In the genomic region with DNA sequence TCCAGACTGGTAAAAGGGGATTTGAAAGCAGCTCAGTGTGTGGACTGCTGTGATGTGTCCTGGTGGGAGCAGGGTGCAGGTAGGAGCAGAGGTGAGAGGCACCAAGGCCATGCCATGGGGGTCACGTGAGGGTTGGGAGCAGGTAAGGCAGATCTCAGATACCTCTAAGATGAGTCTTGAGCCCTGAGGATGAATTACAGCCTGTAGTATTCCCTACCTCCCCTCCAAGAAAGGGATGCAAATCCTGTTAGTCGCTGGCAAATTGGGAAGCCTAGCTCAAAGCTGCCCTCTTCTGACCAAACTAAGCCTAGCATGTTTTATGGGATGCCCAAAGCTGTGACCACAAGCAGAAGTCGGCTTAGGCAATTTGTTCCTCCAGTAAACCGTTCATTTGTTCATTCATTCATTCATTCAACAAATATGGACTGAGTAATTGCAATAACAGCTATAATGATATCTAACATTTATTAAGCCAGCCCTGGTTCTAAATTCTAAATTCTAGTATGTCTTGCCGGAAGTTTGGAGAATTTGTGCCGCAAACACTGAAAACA, we compare ENCODE assay signal across 8 cellular contexts. TPM values are rescaled to one million over a fixed set of nuclear protein-coding genes. Genes with fewer than 3 reads are reported as not detected.
DNase-seq lines count a peak whose midpoint lies in the region; ATAC-seq and TF ChIP-seq lines count a peak whose summit lies in the region.

No MANE protein-coding gene starts in this region.

- H3K4me1 ChIP-seq in PC-3 (ENCODE audit: insufficient read depth, low read length) = peaks cover 7% of the 10 kb centered on the region; the same call in 1 of the 2 replicates
- peaks cover 16 to 19% of the 10 kb centered on the region in 2 experiments for H3K4me1 ChIP-seq in neutrophil (ENCODE audit: control insufficient read depth in 1 of 2, insufficient read depth in 1 of 2, low read depth in 1 of 2, low read length in 1 of 2)

- no peak overlapping the region for H3K9ac ChIP-seq in PC-3 (ENCODE audit: low read length)

- H3K4me2 ChIP-seq in PC-3 (ENCODE audit: low read length) = no peak overlapping the region

- H3K27me3 ChIP-seq in PC-3 (ENCODE audit: low read length) = no peaks in the 10 kb centered on the region; the same call in 1 of the 2 replicates
- H3K27me3 ChIP-seq in neutrophil = peaks cover 29% of the 10 kb centered on the region

- H3K36me3 ChIP-seq in PC-3 (ENCODE audit: low read depth, low read length) (no peaks in the 10 kb centered on the region), neutrophil (no peaks in the 10 kb centered on the region)

- H3K27ac ChIP-seq in PC-3 (ENCODE audit: low read length) (no peak overlapping the region), neutrophil (peak overlapping the region; percentile 3)

- TF ChIP-seq CTCF in PC-3 (conservative IDR thresholded peaks at IDR 0.05; ENCODE audit: low read depth, low read length) (peak; percentile 76), foreskin fibroblast (IDR thresholded peaks at IDR 0.05; ENCODE audit: low read depth, low read length) (peak; percentile 51), neutrophil (IDR thresholded peaks at IDR 0.05) (peak; percentile 94)

- peaks cover 0 to 1% (median 0%) of the 10 kb centered on the region in 3 donors for H3K9me3 Mint-ChIP-seq in IgD-negative memory B cell

- H3K9me2 ChIP-seq in PC-3 (replicated peaks; ENCODE audit: low read length) = no peaks in the 10 kb centered on the region

- no peak overlapping the region for H3K4me3 ChIP-seq in PC-3 (ENCODE audit: low read length)
- H3K4me3 ChIP-seq in foreskin fibroblast (ENCODE audit: low read depth in 1 of 2, low read length in 2 of 2) = no peak overlapping the region
- no peak overlapping the region for H3K4me3 ChIP-seq in neutrophil (ENCODE audit: low read depth in 1 of 2, low read length in 1 of 2)

- peak overlapping the region; percentile 16 to 80 (median 62) for H3K4me3 Mint-ChIP-seq in IgD-negative memory B cell

- H3K27ac Mint-ChIP-seq in IgD-negative memory B cell = peak overlapping the region in 1 of 3 donors; percentile 78

- H3K4me1 Mint-ChIP-seq in IgD-negative memory B cell = peaks cover 8 to 30% (median 27%) of the 10 kb centered on the region in 3 donors

- POLR2A ChIA-PET in PC-3 (lab: Charles Lee; ENCODE audit: unreplicated experiment) = interaction anchor here (1.0 kb wide), 2 partner anchors 41 to 52 kb away, joined by 5 read pairs; no protein-coding TSS in a partner anchor

- H3K27me3 Mint-ChIP-seq in IgD-negative memory B cell = peaks cover 6% of the 10 kb centered on the region

- peaks cover 3% of the 10 kb centered on the region for H3K36me3 Mint-ChIP-seq in IgD-negative memory B cell

- ATAC-seq in PC-3 = peak; percentile 26
- ATAC-seq in HG03139 (IDR thresholded peaks at IDR 0.05; ENCODE audit: unreplicated experiment) = no peak
- ATAC-seq in GM21576 (IDR thresholded peaks at IDR 0.05; ENCODE audit: unreplicated experiment) = no peak

- no peaks in the 10 kb centered on the region for H3F3A ChIP-seq in PC-3 (ENCODE audit: low read length, unreplicated experiment)

- H3K9me3 ChIP-seq in PC-3 (ENCODE audit: low read length) (no peaks in the 10 kb centered on the region), neutrophil (no peaks in the 10 kb centered on the region)

- BruUV-seq in PC-3 (replicated peaks; lab: Mats Ljungman, UMichigan) = no TSS peak

- DNase-seq in DMS79 treated with DMSO at 0.1 percent for 48 hours (lab: John Stamatoyannopoulos, UW) (peak; percentile 62), PC-3 (peak; percentile 93), foreskin fibroblast (peak; percentile 69 to 89)
- peak; percentile 24 for DNase-seq in activated T-helper 9 cell treated with anti-CD3 and anti-CD28 coated beads, Interleukin-2, amount 50 U/mL, for 16 hours (ENCODE audit: low read depth)

- H4K20me1 ChIP-seq in PC-3 (ENCODE audit: low read length) = no peaks in the 10 kb centered on the region

- no peak overlapping the region for H2AFZ ChIP-seq in PC-3 (ENCODE audit: low read length)

- intact Hi-C loops in PC-3 (cut with micrococcal nuclease) = loop anchor here (1.0 kb wide), 1 partner anchor 52 kb away; no protein-coding TSS in a partner anchor

- peaks cover 8% of the 10 kb centered on the region for H3K79me2 ChIP-seq in PC-3 (ENCODE audit: low read length)

- CTCF ChIA-PET in PC-3 (lab: Charles Lee) = interaction anchor here (0.6 to 3.3 kb wide), 13 partner anchors 10 to 649 kb away, joined by 3 to 103 read pairs (median 4); no protein-coding TSS in a partner anchor

RNA-seq across cellular contexts. Expression of gene NUAK2, which starts 3.9 kb away (rescaled TPM):
- 91.9 TPM for polyA plus RNA-seq in IgD-negative memory B cell
- total RNA-seq in PC-3 (2014; rRNA removed) = 3.8 and 4.8 TPM in 2 replicates

RNA-seq across cellular contexts. Expression of gene KLHDC8A, which starts 31.3 kb away (rescaled TPM):
- polyA plus RNA-seq in IgD-negative memory B cell = 0.20 TPM
- total RNA-seq in PC-3 (2014; rRNA removed) = not detected in 2 replicates

Comparison
In these comparisons a context has a peak if more than half of its experiments do, and no peak if none do; other contexts are left out.
1. DNase-seq: peak in every context shown above with its lines; median percentile 93 in PC-3; 79 in foreskin fibroblast; 62 in DMS79 treated with DMSO at 0.1 percent for 48 hours; 24 in activated T-helper 9 cell treated with anti-CD3 and anti-CD28 coated beads, Interleukin-2, amount 50 U/mL, for 16 hours.